In genomic region chr5:38923661-38924451, GRCh38 we compare ENCODE assay signal across 22 cellular contexts.
DNase-seq lines count a peak whose midpoint lies in the region; ATAC-seq and TF ChIP-seq lines count a peak whose summit lies in the region.
"Had no signal": no experiment of that assay in that cellular context is flagged by ENCODE, and none has a peak within 500 bp of the region (broad histone marks: within the 10 kb centered on the region; RNA-seq: fewer than 3 reads in every experiment).

No MANE protein-coding gene starts in this region.

- no peak overlapping the region for H3K27ac Mint-ChIP-seq in CD8-positive, alpha-beta T cell
- H3K27ac Mint-ChIP-seq: activated B cell treated with CpG ODN at 0.5 μM for 24 hours; immature natural killer cell; stimulated activated memory B cell treated with anti-CD40 and anti-IgM and Interleukin-4, amounts not matched to agents 10 μg/mL and 1 μg/mL and 100 μg/mL, for 72 hours had no signal

- TF ChIP-seq CTCF in choroid plexus epithelial cell (conservative IDR thresholded peaks at IDR 0.05; ENCODE audit: low read depth, low read length) = no peak
- TF ChIP-seq CTCF in CD8-positive, alpha-beta T cell (IDR thresholded peaks at IDR 0.05) = no peak

- no peaks in the 10 kb centered on the region for H3K36me3 Mint-ChIP-seq in CD8-positive, alpha-beta T cell
- H3K36me3 Mint-ChIP-seq: immature natural killer cell; stimulated activated memory B cell treated with anti-CD40 and anti-IgM and Interleukin-4, amounts not matched to agents 10 μg/mL and 1 μg/mL and 100 μg/mL, for 72 hours had no signal

- no peaks in the 10 kb centered on the region for H3K9me3 ChIP-seq in GM23248 (ENCODE audit: low read depth)
- no peaks in the 10 kb centered on the region for H3K9me3 ChIP-seq in CD8-positive, alpha-beta T cell (ENCODE audit: low read length)
- H3K9me3 ChIP-seq: BE2C, neutrophil, spleen had no signal

- H3K36me3 ChIP-seq in GM23248 (ENCODE audit: low read depth) = peaks cover 57% of the 10 kb centered on the region
- H3K36me3 ChIP-seq in CD8-positive, alpha-beta T cell (ENCODE audit: insufficient read depth, low read length) = no peaks in the 10 kb centered on the region
- H3K36me3 ChIP-seq: BE2C, neutrophil had no signal

- peak; percentile 33 for DNase-seq in GM23248
- peak; percentile 72 for DNase-seq in choroid plexus epithelial cell (ENCODE audit: low read depth)
- DNase-seq in iris pigment epithelial cell (ENCODE audit: low read depth) = peak; percentile 79
- DNase-seq in stromal cell of bone marrow (ENCODE audit: low read depth) = peak; percentile 15
- no peak for DNase-seq in foreskin melanocyte
- no peak for DNase-seq in CD8-positive, alpha-beta T cell
- DNase-seq: activated B cell treated with CpG ODN at 0.5 μM for 24 hours; activated effector memory CD4-positive, alpha-beta T cell treated with anti-CD3 and anti-CD28 coated beads, Interleukin-2, amount 50 U/mL, for 16 hours; BE2C; DMS153; effector CD4-positive, alpha-beta T cell; immature natural killer cell; mesendoderm; NCI-H1436 treated with DMSO at 0.1 percent for 48 hours; RPMI8226; spleen; T-helper 1 cell had no signal

- H3K9me2 ChIP-seq in GM23248 (ENCODE audit: insufficient read depth) = no peaks in the 10 kb centered on the region

- POLR2A ChIA-PET in CD8-positive, alpha-beta T cell (lab: Charles Lee) = no interaction called here

- no peak overlapping the region for H2AFZ ChIP-seq in GM23248

- H3K4me1 ChIP-seq in GM23248 (ENCODE audit: insufficient read depth) = peaks cover 32% of the 10 kb centered on the region
- no peaks in the 10 kb centered on the region for H3K4me1 ChIP-seq in CD8-positive, alpha-beta T cell (ENCODE audit: insufficient read depth, low read length)
- H3K4me1 ChIP-seq: BE2C, spleen had no signal

- peak overlapping the region; percentile 73; the same call in 1 of the 2 replicates for H3K27ac ChIP-seq in GM23248
- H3K27ac ChIP-seq in CD8-positive, alpha-beta T cell (ENCODE audit: low read depth, low read length) = no peak overlapping the region
- H3K27ac ChIP-seq: KMS-11, neutrophil, spleen had no signal

- no peaks in the 10 kb centered on the region for H3K9me3 Mint-ChIP-seq in CD8-positive, alpha-beta T cell
- H3K9me3 Mint-ChIP-seq: activated B cell treated with CpG ODN at 0.5 μM for 24 hours; stimulated activated memory B cell treated with anti-CD40 and anti-IgM and Interleukin-4, amounts not matched to agents 10 μg/mL and 1 μg/mL and 100 μg/mL, for 72 hours had no signal

- no peak overlapping the region for H3K4me3 ChIP-seq in GM23248
- H3K4me3 ChIP-seq in choroid plexus epithelial cell (ENCODE audit: low read depth, low read length) = no peak overlapping the region
- H3K4me3 ChIP-seq in CD8-positive, alpha-beta T cell (ENCODE audit: low read depth, low read length) = no peak overlapping the region
- H3K4me3 ChIP-seq: spleen had no signal

- no peak overlapping the region for H3K4me3 Mint-ChIP-seq in CD8-positive, alpha-beta T cell
- H3K4me3 Mint-ChIP-seq: activated B cell treated with CpG ODN at 0.5 μM for 24 hours; immature natural killer cell; stimulated activated memory B cell treated with anti-CD40 and anti-IgM and Interleukin-4, amounts not matched to agents 10 μg/mL and 1 μg/mL and 100 μg/mL, for 72 hours had no signal

- H3K27me3 ChIP-seq in GM23248 (replicated peaks; ENCODE audit: insufficient read depth) = no peaks in the 10 kb centered on the region
- no peaks in the 10 kb centered on the region for H3K27me3 ChIP-seq in CD8-positive, alpha-beta T cell (ENCODE audit: insufficient read depth, low read length)

- no peaks in the 10 kb centered on the region for H3K4me1 Mint-ChIP-seq in CD8-positive, alpha-beta T cell (ENCODE audit: low read depth)
- H3K4me1 Mint-ChIP-seq: activated B cell treated with CpG ODN at 0.5 μM for 24 hours; immature natural killer cell; stimulated activated memory B cell treated with anti-CD40 and anti-IgM and Interleukin-4, amounts not matched to agents 10 μg/mL and 1 μg/mL and 100 μg/mL, for 72 hours had no signal

- 0 out of 2 replicates have a peak, but pooled peaks cover 5% of the 10 kb centered on the region for H3K79me2 ChIP-seq in GM23248 (ENCODE audit: insufficient read depth)

- no peak overlapping the region for H3K9ac ChIP-seq in GM23248
- H3K9ac ChIP-seq: KMS-11 had no signal

- 0 out of 2 replicates have a peak, but pooled peaks cover 5% of the 10 kb centered on the region for H4K20me1 ChIP-seq in GM23248 (ENCODE audit: insufficient read depth)

- H3K4me2 ChIP-seq in GM23248 (ENCODE audit: unreplicated experiment) = no peak overlapping the region
- H3K4me2 ChIP-seq: KMS-11 had no signal

- no peak for TF ChIP-seq POLR2A in GM18505 (IDR thresholded peaks at IDR 0.05; ENCODE audit: borderline replicate concordance, extremely low read depth, insufficient read depth, insufficient read length)

- H3K27me3 Mint-ChIP-seq in CD8-positive, alpha-beta T cell (ENCODE audit: low read depth) = peaks cover 42% of the 10 kb centered on the region

- WGBS in GM23248 (ENCODE audit: low coverage in 1 of 2, low lambda C conversion rate in 2 of 2, missing lambda C conversion rate in 2 of 2), 2 experiments = 82 to 84% methylated on average over 3 of the region's 3 CpGs

- peaks cover 69% of the 10 kb centered on the region for H3F3A ChIP-seq in GM23248 (ENCODE audit: insufficient read depth)

- intact Hi-C loops in CD8-positive, alpha-beta T cell (cut with DNase I, micrococcal nuclease) = no loop called here

- ATAC-seq in GM18505 (IDR thresholded peaks at IDR 0.05; ENCODE audit: unreplicated experiment) (no peak), HG03457 (IDR thresholded peaks at IDR 0.05; ENCODE audit: unreplicated experiment) (no peak)
- no peak for ATAC-seq in CD8-positive, alpha-beta T cell
- ATAC-seq: stimulated activated memory B cell treated with anti-CD40 and anti-IgM and Interleukin-4, amounts not matched to agents 10 μg/mL and 1 μg/mL and 100 μg/mL, for 72 hours had no signal

- in situ Hi-C loops in GM23248 (cut with MboI) = no loop called here

- CTCF ChIA-PET in CD8-positive, alpha-beta T cell (lab: Charles Lee) = interaction anchor here (0.8 to 1.5 kb wide), 2 partner anchors 481 to 482 kb away, joined by 3 read pairs; no protein-coding TSS in a partner anchor

Comparison
In these comparisons a context has a peak if more than half of its experiments do, and no peak if none do; other contexts are left out.
1. DNase-seq: peak in GM23248 (single experiment), choroid plexus epithelial cell (single experiment), iris pigment epithelial cell (single experiment) and stromal cell of bone marrow (single experiment); none in foreskin melanocyte (single experiment) and CD8-positive, alpha-beta T cell (0 of 7).